In genomic region chr4:836781-837301, GRCh38 we compare ENCODE assay signal across 14 cellular contexts. TPM values are rescaled to one million over a fixed set of nuclear protein-coding genes. Genes with fewer than 3 reads are reported as not detected.
"Had no signal": no experiment of that assay in that cellular context is flagged by ENCODE, and none has a peak within 500 bp of the region (broad histone marks: within the 10 kb centered on the region; RNA-seq: fewer than 3 reads in every experiment).

No MANE protein-coding gene starts in this region.

- H3K27me3 Mint-ChIP-seq: activated B cell treated with CpG ODN at 0.5 μM for 24 hours; activated T-helper 17 cell treated with anti-CD3 and anti-CD28 coated beads, Interleukin-2, amount 50 U/mL, for 72 hours had no signal

- H3K9me3 ChIP-seq: colonic mucosa, thyroid gland had no signal

- H3K4me3 ChIP-seq: colonic mucosa, thyroid gland had no signal

- H3K4me3 Mint-ChIP-seq: activated B cell treated with CpG ODN at 0.5 μM for 24 hours; activated CD4-positive, alpha-beta T cell treated with anti-CD3 and anti-CD28 coated beads, Interleukin-2, amount 10 ng/mL, durations not matched to agents 7 days and 5 days; activated T-helper 17 cell treated with anti-CD3 and anti-CD28 coated beads, Interleukin-2, amount 50 U/mL, for 72 hours; nephron had no signal

- H3K27ac ChIP-seq: colonic mucosa, thyroid gland had no signal

- H3K27ac Mint-ChIP-seq: activated B cell treated with CpG ODN at 0.5 μM for 24 hours; activated CD4-positive, alpha-beta T cell treated with anti-CD3 and anti-CD28 coated beads, Interleukin-2, amount 10 ng/mL, durations not matched to agents 7 days and 5 days; activated T-helper 17 cell treated with anti-CD3 and anti-CD28 coated beads, Interleukin-2, amount 50 U/mL, for 72 hours; nephron had no signal

- H3K36me3 ChIP-seq: colonic mucosa, thyroid gland had no signal

- H3K4me1 ChIP-seq: colonic mucosa, thyroid gland had no signal

- H3K27me3 ChIP-seq: colonic mucosa, thyroid gland had no signal

- H3K4me1 Mint-ChIP-seq: nephron had no signal

- ATAC-seq: activated T-helper 17 cell treated with anti-CD3 and anti-CD28 coated beads, Interleukin-2, amount 50 U/mL, for 72 hours had no signal

- DNase-seq: activated B cell treated with CpG ODN at 0.5 μM for 24 hours; activated CD4-positive, alpha-beta T cell treated with anti-CD3 and anti-CD28 coated beads, Interleukin-2, amount 10 ng/mL, durations not matched to agents 7 days and 5 days; activated CD8-positive, alpha-beta memory T cell treated with anti-CD3 and anti-CD28 coated beads for 24 hours; activated naive CD4-positive, alpha-beta T cell treated with Interleukin-2 at 50 U/mL for 16 hours; activated T-cell treated with anti-CD3 and anti-CD28 coated beads for 4 hours; colonic mucosa; islet precursor cell; occipital lobe; stimulated activated CD4-positive, alpha-beta T cell treated with anti-CD3 and anti-CD28 coated beads, Interleukin-12 subunit alpha, Interleukin-12 subunit beta, amount 100 ng/mL, for 4 hours; stimulated activated CD4-positive, alpha-beta T cell treated with anti-CD3 and anti-CD28 coated beads, Interleukin-2, amount 100 ng/mL, for 24 hours; SW 1271; thyroid gland had no signal

RNA-seq across cellular contexts. Expression of gene CPLX1, which starts 10.9 kb away (rescaled TPM):
- total RNA-seq: activated B cell treated with CpG ODN at 0.5 μM for 24 hours had no signal
